8 cellular contexts compared by ENCODE assay signal in genomic region chr13:49444517-49445395, GRCh38. TPM values are rescaled to one million over a fixed set of nuclear protein-coding genes. Genes with fewer than 3 reads are reported as not detected.
DNase-seq lines count a peak whose midpoint lies in the region; ATAC-seq and TF ChIP-seq lines count a peak whose summit lies in the region.

No MANE protein-coding gene starts in this region.

- ATAC-seq in HG03139 (IDR thresholded peaks at IDR 0.05; ENCODE audit: unreplicated experiment) (peak; percentile 5), Panc1 (peak; percentile 61), right cardiac atrium (peak; percentile 30 to 31), sciatic nerve (peak; percentile 15)

- intact Hi-C loops in Panc1 (cut with micrococcal nuclease; ENCODE audit: unreplicated experiment) (loop anchor here (10.0 kb wide), 1 partner anchor 160 kb away; no protein-coding TSS in a partner anchor), adrenal gland (cut with DNase I) (no loop called here), right cardiac atrium (cut with DNase I) (loop anchor here in 1 of 4 donors (10.0 kb wide), 1 partner anchor 160 kb away; no protein-coding TSS in a partner anchor), sciatic nerve (cut with DNase I) (no loop called here)

- 0 to 2% (median 1%) methylated on average over 19 to 29 of the region's 29 CpGs for WGBS in adrenal gland, 4 donors
- WGBS in right cardiac atrium: 1% methylated on average over 29 of the region's 29 CpGs

- peak in 1 of 2 donors; percentile 35 for TF ChIP-seq POLR2A in adrenal gland (IDR thresholded peaks at IDR 0.05)

- H3K9me3 ChIP-seq in Panc1 (ENCODE audit: control insufficient read depth, insufficient read depth, low read depth, low read length) (no peaks in the 10 kb centered on the region), adrenal gland (replicated peaks in 1 of 3) (peaks cover 0 to 5% (median 0%) of the 10 kb centered on the region in 3 donors), right cardiac atrium (ENCODE audit: control insufficient read depth, low read length) (no peaks in the 10 kb centered on the region)

- peaks cover 13% of the 10 kb centered on the region; the same call in 1 of the 2 replicates for H3K4me1 ChIP-seq in Panc1 (ENCODE audit: control insufficient read depth, insufficient read depth, low read length)
- peaks cover 30 to 46% of the 10 kb centered on the region in 2 donors for H3K4me1 ChIP-seq in adrenal gland (replicated peaks in 1 of 2)
- no peaks in the 10 kb centered on the region for H3K4me1 ChIP-seq in right cardiac atrium (ENCODE audit: control insufficient read depth, insufficient read depth, low read length)

- no peaks in the 10 kb centered on the region for H3K27me3 ChIP-seq in Panc1 (ENCODE audit: control insufficient read depth, insufficient read depth, low read length)
- no peaks in the 10 kb centered on the region for H3K27me3 ChIP-seq in adrenal gland
- no peaks in the 10 kb centered on the region for H3K27me3 ChIP-seq in right cardiac atrium (ENCODE audit: control insufficient read depth, insufficient read depth)

- TF ChIP-seq CTCF in Panc1 (IDR thresholded peaks at IDR 0.05) (no peak), adrenal gland (IDR thresholded peaks at IDR 0.05) (no peak)

- H3K27ac ChIP-seq in Panc1 (ENCODE audit: low read length): peak overlapping the region; percentile 94
- peak overlapping the region; percentile 73 to 97 (median 81) for H3K27ac ChIP-seq in adrenal gland
- peak overlapping the region; percentile 90 for H3K27ac ChIP-seq in right cardiac atrium (ENCODE audit: low read length)

- peak; percentile 67 for DNase-seq in activated CD8-positive, alpha-beta memory T cell treated with anti-CD3 and anti-CD28 coated beads for 24 hours
- DNase-seq in activated CD8-positive, alpha-beta memory T cell treated with anti-CD3 and anti-CD28 coated beads, Interleukin-2, amount 50 U/mL, for 48 hours: no peak
- DNase-seq in Panc1 (ENCODE audit: low read depth, low spot score) (peak; percentile 48), adrenal gland (peak in 4 of 7 donors; percentile 29 to 57 (median 36)), right cardiac atrium (no peak), sciatic nerve (ENCODE audit: low spot score) (no peak), NCI-H1436 treated with DMSO at 0.1 percent for 48 hours (lab: John Stamatoyannopoulos, UW) (no peak)

- in situ Hi-C loops in Panc1 (cut with HindIII; ENCODE audit: low pct_unique_long_range_greater_than_20kb, low sequenced_read_pairs): no loop called here

- peaks cover 4% of the 10 kb centered on the region for H3K36me3 ChIP-seq in Panc1 (ENCODE audit: control insufficient read depth, insufficient read depth, low read length)
- no peaks in the 10 kb centered on the region for H3K36me3 ChIP-seq in adrenal gland (replicated peaks in 1 of 2)

- H3K4me3 ChIP-seq in Panc1 (ENCODE audit: low read depth in 2 of 2, low read length in 2 of 2) (peak overlapping the region; percentile 83 to 84), adrenal gland (peak overlapping the region; percentile 37 to 72 (median 58)), right cardiac atrium (ENCODE audit: low read length) (peak overlapping the region; percentile 69)

- BruUV-seq in Panc1 (replicated peaks; lab: Mats Ljungman, UMichigan): TSS peak; percentile 85

- CTCF ChIA-PET in Panc1 (lab: Charles Lee): interaction anchor here (0.7 kb wide), 1 partner anchor 49 kb away, joined by 3 read pairs; no protein-coding TSS in a partner anchor

- POLR2A ChIA-PET in Panc1 (lab: Charles Lee): interaction anchor here (0.9 kb wide), 1 partner anchor 1357 kb away, joined by 3 read pairs; no protein-coding TSS in a partner anchor

RNA-seq across cellular contexts. Expression of gene SETDB2, which starts 0.7 kb away (rescaled TPM):
- total RNA-seq in Panc1 (2021; ENCODE audit: unreplicated experiment): 6.1 TPM
- 2.1 TPM for polyA plus RNA-seq in Panc1 (2012; ENCODE audit: insufficient read length)
- 10 to 100 TPM in 6 of 8 donors, 1 to 10 TPM in 2; 7.4 to 21.3 (median 13.5) TPM for total RNA-seq in adrenal gland
- 10 to 100 TPM in 2 of 3 donors, 1 to 10 TPM in 1; 4.4 to 14.7 (median 10.9) TPM for polyA plus RNA-seq in adrenal gland
- 10 to 100 TPM; 13.1 to 18.6 (median 16.0) TPM for total RNA-seq in right cardiac atrium
- polyA plus RNA-seq in right cardiac atrium: 5.0 TPM
- total RNA-seq in sciatic nerve: 18.9 TPM

RNA-seq across cellular contexts. Expression of gene CAB39L, which starts 0.9 kb away (rescaled TPM):
- 6.6 TPM for total RNA-seq in Panc1 (2021; ENCODE audit: unreplicated experiment)
- 3.3 TPM for polyA plus RNA-seq in Panc1 (2012; ENCODE audit: insufficient read length)
- 100 to 1,000 TPM in 1 of 8 donors, 10 to 100 TPM in 7; 19.8 to 115 (median 54.0) TPM for total RNA-seq in adrenal gland
- 10 to 100 TPM; 17.8 to 23.0 (median 22.4) TPM for polyA plus RNA-seq in adrenal gland
- 10 to 100 TPM; 24.6 to 31.7 (median 28.2) TPM for total RNA-seq in right cardiac atrium
- polyA plus RNA-seq in right cardiac atrium: 15.4 TPM
- total RNA-seq in sciatic nerve: 83.6 TPM

RNA-seq across cellular contexts. Expression of gene PHF11, which starts 51.0 kb away (rescaled TPM):
- total RNA-seq in Panc1 (2021; ENCODE audit: unreplicated experiment): 15.7 TPM
- polyA plus RNA-seq in Panc1 (2012; ENCODE audit: insufficient read length): 9.6 TPM
- total RNA-seq in adrenal gland: 10 to 100 TPM; 23.8 to 73.9 (median 60.7) TPM
- polyA plus RNA-seq in adrenal gland: 100 to 1,000 TPM in 2 of 3 donors, 10 to 100 TPM in 1; 85.0 to 136 (median 129) TPM
- total RNA-seq in right cardiac atrium: 10 to 100 TPM; 20.2 to 31.1 (median 23.9) TPM
- 23.8 TPM for polyA plus RNA-seq in right cardiac atrium
- 55.2 TPM for total RNA-seq in sciatic nerve

Comparison
In these comparisons a context has a peak if more than half of its experiments do, and no peak if none do; other contexts are left out.
1. DNase-seq: peak in activated CD8-positive, alpha-beta memory T cell treated with anti-CD3 and anti-CD28 coated beads for 24 hours (single experiment), Panc1 (single experiment) and adrenal gland (4 of 7); none in activated CD8-positive, alpha-beta memory T cell treated with anti-CD3 and anti-CD28 coated beads, Interleukin-2, amount 50 U/mL, for 48 hours (single experiment), right cardiac atrium (0 of 3), sciatic nerve (single experiment) and NCI-H1436 treated with DMSO at 0.1 percent for 48 hours (single experiment).
2. ATAC-seq: peak in every context shown above with its lines; median percentile 61 in Panc1; 30 in right cardiac atrium; 15 in sciatic nerve; 5 in HG03139.
3. Peak in every context shown above with its lines, with median percentiles within 50 percentile points of each other: H3K27ac ChIP-seq and H3K4me3 ChIP-seq.